ENCODE assay signal across 29 cellular contexts in the genomic region with DNA sequence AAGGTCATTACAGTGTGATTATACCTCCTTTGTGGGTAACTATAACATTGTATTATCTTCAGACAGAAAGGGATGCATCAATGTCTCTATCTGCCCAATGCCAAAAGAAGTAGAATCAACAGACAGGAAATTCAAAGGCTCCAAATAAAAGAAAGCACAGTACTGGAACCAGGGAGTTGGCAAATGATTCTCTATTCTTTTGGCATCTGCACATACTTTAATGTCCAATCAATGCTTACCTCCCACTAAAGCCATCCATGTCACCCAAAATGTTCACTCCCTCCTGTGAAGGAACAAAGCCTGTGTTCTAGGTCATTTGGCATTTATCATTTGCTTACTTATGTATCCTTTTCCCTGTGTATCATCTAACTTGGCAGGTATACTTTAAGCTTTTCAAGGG. TPM values are rescaled to one million over a fixed set of nuclear protein-coding genes. Genes with fewer than 3 reads are reported as not detected.
DNase-seq lines count a peak whose midpoint lies in the region; ATAC-seq, FAIRE-seq and TF ChIP-seq lines count a peak whose summit lies in the region.
"Had no signal": no experiment of that assay in that cellular context is flagged by ENCODE, and none has a peak within 500 bp of the region (broad histone marks: within the 10 kb centered on the region; RNA-seq: fewer than 3 reads in every experiment).

No MANE protein-coding gene starts in this region.

- FAIRE-seq in H54 (lab: Jason Lieb, UNC): peak; percentile 50
- FAIRE-seq: TTC549 had no signal

- ATAC-seq in central memory CD8-positive, alpha-beta T cell (replicated peaks; ENCODE audit: extremely low read depth, poor library complexity, severe bottlenecking): peak; percentile 46
- no peak for ATAC-seq in GM18873 (IDR thresholded peaks at IDR 0.05; ENCODE audit: low FRiP score, unreplicated experiment)
- ATAC-seq: activated CD4-positive, CD25-positive, alpha-beta regulatory T cell treated with anti-CD3 and anti-CD28 coated beads, Interleukin-2, amount 50 U/mL, for 24 hours; foreskin keratinocyte; left cardiac atrium; psoas muscle had no signal

- H3K36me3 Mint-ChIP-seq in T-helper 2 cell treated with Interferon-gamma antibody and Interleukin-4, amounts not matched to agents 5 μg/mL and 100 μg/mL, for 36 hours (ENCODE audit: low read depth): peaks cover 4% of the 10 kb centered on the region
- no peaks in the 10 kb centered on the region for H3K36me3 Mint-ChIP-seq in central memory CD8-positive, alpha-beta T cell (ENCODE audit: insufficient read depth)
- H3K36me3 Mint-ChIP-seq in neural crest cell (ENCODE audit: low read depth): peaks cover 3% of the 10 kb centered on the region

- DNase-seq in T-helper 2 cell treated with Interferon-gamma antibody and Interleukin-4, amounts not matched to agents 5 μg/mL and 100 μg/mL, for 36 hours (ENCODE audit: low spot score): no peak
- DNase-seq in T-helper 2 cell: no peak
- no peak for DNase-seq in H54 (ENCODE audit: insufficient read length, low spot score)
- DNase-seq in central memory CD8-positive, alpha-beta T cell (ENCODE audit: low spot score in 2 of 2): no peak
- no peak for DNase-seq in neural crest cell (ENCODE audit: low read depth, low spot score)
- no peak for DNase-seq in NCI-H1436 (lab: John Stamatoyannopoulos, UW)
- DNase-seq in AG08395 (ENCODE audit: low spot score): no peak
- DNase-seq: 8988T; activated CD4-positive, alpha-beta memory T cell treated with anti-CD3 and anti-CD28 coated beads, Interleukin-2, amount 10 ng/mL, durations not matched to agents 7 days and 5 days; activated naive CD4-positive, alpha-beta T cell treated with anti-CD3 and anti-CD28 coated beads for 36 hours; activated T-cell treated with anti-CD3 and anti-CD28 coated beads for 4 hours; AML-193; brain microvascular endothelial cell; CD4-positive, alpha-beta memory T cell; DMS 273 treated with DMSO at 0.1 percent for 48 hours; foreskin keratinocyte; left cardiac atrium; mesenchymal stem cell; NCI-H1092 treated with DMSO at 0.1 percent for 48 hours; NCI-H2029; NCI-H526 treated with DMSO at 0.1 percent for 48 hours; Peyer's patch; psoas muscle; SIG-M5; stimulated activated CD4-positive, alpha-beta T cell treated with anti-CD3 and anti-CD28 coated beads, Interleukin-15, amount 100 ng/mL, for 24 hours; stimulated activated naive CD4-positive, alpha-beta T cell had no signal

- H3K4me3 Mint-ChIP-seq in T-helper 2 cell treated with Interferon-gamma antibody and Interleukin-4, amounts not matched to agents 5 μg/mL and 100 μg/mL, for 36 hours: peak overlapping the region; percentile 31
- H3K4me3 Mint-ChIP-seq in central memory CD8-positive, alpha-beta T cell: no peak overlapping the region
- peak overlapping the region; percentile 0 for H3K4me3 Mint-ChIP-seq in neural crest cell
- H3K4me3 Mint-ChIP-seq: activated CD4-positive, alpha-beta memory T cell treated with anti-CD3 and anti-CD28 coated beads, Interleukin-2, amount 10 ng/mL, durations not matched to agents 7 days and 5 days; activated naive CD4-positive, alpha-beta T cell treated with anti-CD3 and anti-CD28 coated beads for 36 hours had no signal

- peak overlapping the region; percentile 3 for H3K27ac Mint-ChIP-seq in T-helper 2 cell treated with Interferon-gamma antibody and Interleukin-4, amounts not matched to agents 5 μg/mL and 100 μg/mL, for 36 hours
- peak overlapping the region; percentile 65 for H3K27ac Mint-ChIP-seq in central memory CD8-positive, alpha-beta T cell (ENCODE audit: low read depth)
- peak overlapping the region; percentile 48 for H3K27ac Mint-ChIP-seq in neural crest cell (ENCODE audit: unreplicated experiment)
- H3K27ac Mint-ChIP-seq: activated CD4-positive, alpha-beta memory T cell treated with anti-CD3 and anti-CD28 coated beads, Interleukin-2, amount 10 ng/mL, durations not matched to agents 7 days and 5 days; activated naive CD4-positive, alpha-beta T cell treated with anti-CD3 and anti-CD28 coated beads for 36 hours had no signal

- no peaks in the 10 kb centered on the region for H3K9me3 Mint-ChIP-seq in T-helper 2 cell treated with Interferon-gamma antibody and Interleukin-4, amounts not matched to agents 5 μg/mL and 100 μg/mL, for 36 hours
- no peaks in the 10 kb centered on the region for H3K9me3 Mint-ChIP-seq in central memory CD8-positive, alpha-beta T cell
- H3K9me3 Mint-ChIP-seq in neural crest cell: no peaks in the 10 kb centered on the region
- H3K9me3 Mint-ChIP-seq: activated CD4-positive, alpha-beta memory T cell treated with anti-CD3 and anti-CD28 coated beads, Interleukin-2, amount 10 ng/mL, durations not matched to agents 7 days and 5 days; activated naive CD4-positive, alpha-beta T cell treated with anti-CD3 and anti-CD28 coated beads for 36 hours; CD4-positive, alpha-beta memory T cell had no signal

- no peaks in the 10 kb centered on the region for H3K27me3 Mint-ChIP-seq in T-helper 2 cell treated with Interferon-gamma antibody and Interleukin-4, amounts not matched to agents 5 μg/mL and 100 μg/mL, for 36 hours (ENCODE audit: low read depth)
- H3K27me3 Mint-ChIP-seq in central memory CD8-positive, alpha-beta T cell: no peaks in the 10 kb centered on the region
- no peaks in the 10 kb centered on the region for H3K27me3 Mint-ChIP-seq in neural crest cell (ENCODE audit: low read depth)
- H3K27me3 Mint-ChIP-seq: activated CD4-positive, alpha-beta memory T cell treated with anti-CD3 and anti-CD28 coated beads, Interleukin-2, amount 10 ng/mL, durations not matched to agents 7 days and 5 days; CD4-positive, alpha-beta memory T cell had no signal

- no peak for TF ChIP-seq CTCF in neural crest cell (conservative IDR thresholded peaks at IDR 0.05)

- no peak for TF ChIP-seq POLR2A in H54 (IDR thresholded peaks at IDR 0.05; ENCODE audit: low read depth, low read length)

- peaks cover 16% of the 10 kb centered on the region for H3K4me1 Mint-ChIP-seq in T-helper 2 cell treated with Interferon-gamma antibody and Interleukin-4, amounts not matched to agents 5 μg/mL and 100 μg/mL, for 36 hours (ENCODE audit: low read depth)
- H3K4me1 Mint-ChIP-seq in central memory CD8-positive, alpha-beta T cell: peaks cover 31% of the 10 kb centered on the region
- peaks cover 30% of the 10 kb centered on the region for H3K4me1 Mint-ChIP-seq in neural crest cell

RNA-seq across cellular contexts. Expression of gene KIF21A, which starts 36.7 kb away (rescaled TPM):
- total RNA-seq in neural crest cell: 53.6 and 54.8 TPM in 2 replicates

Comparison
In these comparisons a context has a peak if more than half of its experiments do, and no peak if none do; other contexts are left out.
1. H3K27ac Mint-ChIP-seq: peak in every context shown above with its lines; median percentile 65 in central memory CD8-positive, alpha-beta T cell; 48 in neural crest cell; 3 in T-helper 2 cell treated with Interferon-gamma antibody and Interleukin-4, amounts not matched to agents 5 μg/mL and 100 μg/mL, for 36 hours.